Comparison of ENCODE assay signal across 23 cellular contexts in the genomic region with DNA sequence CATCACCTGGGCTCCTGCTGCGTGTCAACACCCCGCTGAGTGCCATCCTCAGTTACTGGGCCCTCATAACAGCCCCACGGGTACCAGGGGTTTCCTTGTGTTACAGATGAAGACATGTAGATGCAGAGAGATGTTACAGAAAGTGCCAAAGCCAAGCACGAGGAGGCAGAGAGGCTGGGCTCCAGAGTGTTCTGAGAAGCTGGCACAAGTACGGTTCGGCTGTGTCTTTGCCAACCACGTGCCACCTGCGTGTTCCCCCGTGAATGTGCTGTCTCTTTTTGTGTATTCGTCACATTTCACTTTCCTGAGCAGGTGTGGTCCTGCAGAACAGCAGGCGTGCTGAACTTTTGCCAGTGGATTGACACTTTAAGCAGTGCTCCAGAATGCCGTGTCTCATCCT.
A peak's percentile ranks its signal among the peaks of the same experiment; 100 is the strongest.
DNase-seq lines count a peak whose midpoint lies in the region; ATAC-seq and TF ChIP-seq lines count a peak whose summit lies in the region.
"Had no signal": no experiment of that assay in that cellular context is flagged by ENCODE, and none has a peak within 500 bp of the region (broad histone marks: within the 10 kb centered on the region; RNA-seq: fewer than 3 reads in every experiment).

No MANE protein-coding gene starts in this region.

- ATAC-seq in CD4-positive, CD25-positive, alpha-beta regulatory T cell (ENCODE audit: low read depth in 2 of 2), result no peak

- H2BK15ac ChIP-seq in neuronal stem cell (ENCODE audit: low read length), result no peak overlapping the region

- peak overlapping the region; percentile 60 for H3K27ac ChIP-seq in CD4-positive, CD25-positive, alpha-beta regulatory T cell (ENCODE audit: insufficient read depth, low read length, poor library complexity, severe bottlenecking)
- no peak overlapping the region for H3K27ac ChIP-seq in CD8-positive, alpha-beta memory T cell (ENCODE audit: low read depth, low read length)
- no peak overlapping the region for H3K27ac ChIP-seq in neuronal stem cell (replicated peaks; ENCODE audit: low read length)
- H3K27ac ChIP-seq: brain microvascular endothelial cell, C4-2B, epithelial cell of prostate, ovary, right atrium auricular region had no signal

- no peaks in the 10 kb centered on the region for H3K9me3 ChIP-seq in CD4-positive, CD25-positive, alpha-beta regulatory T cell (ENCODE audit: control insufficient read depth in 2 of 2, low read length in 2 of 2)
- no peaks in the 10 kb centered on the region for H3K9me3 ChIP-seq in CD8-positive, alpha-beta memory T cell (ENCODE audit: low read length)
- H3K9me3 ChIP-seq in neuronal stem cell (replicated peaks in 1 of 2; ENCODE audit: control insufficient read depth in 2 of 2, insufficient read depth in 1 of 2, low read depth in 1 of 2, low read length in 2 of 2), result peaks cover 2% of the 10 kb centered on the region in 2 donors
- H3K9me3 ChIP-seq: ovary, right atrium auricular region, spleen had no signal

- H3K9me3 Mint-ChIP-seq in CD4-positive, CD25-positive, alpha-beta regulatory T cell, result peaks cover 0 to 1% (median 0%) of the 10 kb centered on the region in 7 donors
- H3K9me3 Mint-ChIP-seq in CD8-positive, alpha-beta memory T cell, result no peaks in the 10 kb centered on the region
- no peaks in the 10 kb centered on the region for H3K9me3 Mint-ChIP-seq in brain
- H3K9me3 Mint-ChIP-seq: H9, nephron progenitor cell had no signal

- in situ Hi-C loops in GM13976 (cut with MboI; ENCODE audit: low sequenced_read_pairs, unreplicated experiment), result no loop called here

- no peak overlapping the region for H2BK12ac ChIP-seq in neuronal stem cell (ENCODE audit: low read length)

- no peak overlapping the region for H4K91ac ChIP-seq in neuronal stem cell (ENCODE audit: low read depth, low read length, poor library complexity)

- H3K36me3 ChIP-seq in CD4-positive, CD25-positive, alpha-beta regulatory T cell (ENCODE audit: control insufficient read depth, insufficient read depth, low read length), result peaks cover 37% of the 10 kb centered on the region
- H3K36me3 ChIP-seq in CD8-positive, alpha-beta memory T cell (ENCODE audit: insufficient read depth, low read length), result no peaks in the 10 kb centered on the region
- peaks cover 2 to 41% of the 10 kb centered on the region in 2 donors for H3K36me3 ChIP-seq in neuronal stem cell (replicated peaks in 1 of 2; ENCODE audit: control insufficient read depth in 2 of 2, insufficient read depth in 2 of 2, low read length in 2 of 2)
- H3K36me3 ChIP-seq: brain microvascular endothelial cell, ovary, right atrium auricular region had no signal

- POLR2A ChIA-PET in CD8-positive, alpha-beta memory T cell (lab: Charles Lee), result interaction anchor here (1.2 kb wide), 1 partner anchor 71 kb away, joined by 3 read pairs; no protein-coding TSS in a partner anchor

- peak overlapping the region; percentile 74 to 83 (median 76) for H3K27ac Mint-ChIP-seq in CD4-positive, CD25-positive, alpha-beta regulatory T cell
- H3K27ac Mint-ChIP-seq in CD8-positive, alpha-beta memory T cell, result peak overlapping the region in 7 of 8 donors; percentile 5 to 94 (median 70)
- H3K27ac Mint-ChIP-seq in brain, result peak overlapping the region in 3 of 5 experiments; percentile 53 to 87 (median 56)
- H3K27ac Mint-ChIP-seq: nephron progenitor cell had no signal

- DNase-seq in CD4-positive, CD25-positive, alpha-beta regulatory T cell, result no peak
- no peak for DNase-seq in CD8-positive, alpha-beta memory T cell
- DNase-seq in neuronal stem cell (ENCODE audit: low spot score), result no peak
- DNase-seq in GM13976 (ENCODE audit: low spot score), result no peak
- DNase-seq in kidney tubule cell (ENCODE audit: low spot score), result no peak
- DNase-seq in NCI-H146 treated with DMSO at 0.1 percent for 48 hours (lab: John Stamatoyannopoulos, UW; ENCODE audit: unreplicated experiment), result no peak
- DNase-seq: activated CD4-positive, alpha-beta T cell treated with anti-CD3 and anti-CD28 coated beads, Interleukin-2, amount 50 U/mL, for 4 hours; activated gamma-delta T cell; brain microvascular endothelial cell; EL; H9; islet precursor cell; NCI-H1694; NCI-H524 treated with DMSO at 0.1 percent for 48 hours; nephron progenitor cell; ovary; SHP77; spleen; T1000 had no signal

- peak overlapping the region in 2 of 4 donors; percentile 23 to 56 for H3K4me3 Mint-ChIP-seq in CD4-positive, CD25-positive, alpha-beta regulatory T cell
- H3K4me3 Mint-ChIP-seq in CD8-positive, alpha-beta memory T cell, result peak overlapping the region in 2 of 7 donors; percentile 2 to 54
- peak overlapping the region in 1 of 5 experiments; percentile 30 for H3K4me3 Mint-ChIP-seq in brain
- H3K4me3 Mint-ChIP-seq: H9, nephron progenitor cell had no signal

- peak overlapping the region; percentile 45 for H3K18ac ChIP-seq in neuronal stem cell (ENCODE audit: low read length)

- H3K4ac ChIP-seq in neuronal stem cell (ENCODE audit: low read length), result no peak overlapping the region

- H3K27me3 Mint-ChIP-seq in CD4-positive, CD25-positive, alpha-beta regulatory T cell, result no peaks in the 10 kb centered on the region
- H3K27me3 Mint-ChIP-seq in CD8-positive, alpha-beta memory T cell, result peaks cover 0 to 1% of the 10 kb centered on the region in 2 donors
- no peaks in the 10 kb centered on the region for H3K27me3 Mint-ChIP-seq in brain

- H3K14ac ChIP-seq in neuronal stem cell (ENCODE audit: low read length), result no peak overlapping the region

- peaks cover 22% of the 10 kb centered on the region for H3K36me3 Mint-ChIP-seq in CD4-positive, CD25-positive, alpha-beta regulatory T cell
- peaks cover 0 to 39% (median 13%) of the 10 kb centered on the region in 3 donors for H3K36me3 Mint-ChIP-seq in CD8-positive, alpha-beta memory T cell
- H3K36me3 Mint-ChIP-seq in brain, result peaks cover 22% of the 10 kb centered on the region

- H2AFZ ChIP-seq in neuronal stem cell (ENCODE audit: low read length), result no peak overlapping the region

- H3K4me1 Mint-ChIP-seq in CD4-positive, CD25-positive, alpha-beta regulatory T cell, result peaks cover 37 to 98% (median 68%) of the 10 kb centered on the region in 4 donors
- peaks cover 85 to 100% (median 95%) of the 10 kb centered on the region in 3 donors for H3K4me1 Mint-ChIP-seq in CD8-positive, alpha-beta memory T cell
- peaks cover 63% of the 10 kb centered on the region for H3K4me1 Mint-ChIP-seq in brain

- peaks cover 13% of the 10 kb centered on the region for H3K79me1 ChIP-seq in neuronal stem cell (ENCODE audit: low read depth, low read length)

- peaks cover 87% of the 10 kb centered on the region for H3K4me1 ChIP-seq in CD4-positive, CD25-positive, alpha-beta regulatory T cell (ENCODE audit: control insufficient read depth, insufficient read depth, low read length, poor library complexity, severe bottlenecking)
- H3K4me1 ChIP-seq in CD8-positive, alpha-beta memory T cell (ENCODE audit: insufficient read depth, low read length), result peaks cover 88% of the 10 kb centered on the region
- H3K4me1 ChIP-seq in neuronal stem cell (ENCODE audit: control insufficient read depth in 2 of 2, insufficient read depth in 1 of 2, low read depth in 1 of 2, low read length in 2 of 2), result peaks cover 4 to 16% of the 10 kb centered on the region in 2 donors

- no CpG with 5 or more reads among the region's 12 CpGs for WGBS in neuronal stem cell (ENCODE audit: extremely low coverage in 2 of 2, insufficient read length in 2 of 2, insufficient replicate concordance in 1 of 2), 2 donors

- H2AK5ac ChIP-seq in neuronal stem cell (ENCODE audit: low read depth, low read length), result no peak overlapping the region

- H3K4me2 ChIP-seq in neuronal stem cell (ENCODE audit: insufficient read depth, low read length, poor library complexity, severe bottlenecking), result no peak overlapping the region

- H4K8ac ChIP-seq in neuronal stem cell (ENCODE audit: low read depth, low read length), result no peak overlapping the region

- peak overlapping the region; percentile 30 for H2BK5ac ChIP-seq in neuronal stem cell (ENCODE audit: low read length)

- no peak for TF ChIP-seq CTCF in brain (conservative IDR thresholded peaks at IDR 0.05)
- no peak for TF ChIP-seq CTCF in GM13976 (IDR thresholded peaks at IDR 0.05; ENCODE audit: borderline replicate concordance, control extremely low read depth, extremely low read depth, insufficient read depth, missing control alignments)

- H3K27me3 ChIP-seq in CD4-positive, CD25-positive, alpha-beta regulatory T cell (ENCODE audit: control insufficient read depth, insufficient read depth, low read length), result no peaks in the 10 kb centered on the region
- no peaks in the 10 kb centered on the region for H3K27me3 ChIP-seq in CD8-positive, alpha-beta memory T cell (ENCODE audit: insufficient read depth, low read length, poor library complexity, severe bottlenecking)
- no peaks in the 10 kb centered on the region for H3K27me3 ChIP-seq in neuronal stem cell (ENCODE audit: control insufficient read depth in 3 of 3, insufficient read depth in 3 of 3, low read depth in 1 of 3, low read length in 3 of 3)
- H3K27me3 ChIP-seq: brain microvascular endothelial cell, ovary, right atrium auricular region, spleen had no signal

- H2BK120ac ChIP-seq in neuronal stem cell (ENCODE audit: low read depth, low read length), result no peak overlapping the region

- CTCF ChIA-PET in CD8-positive, alpha-beta memory T cell (lab: Charles Lee), result interaction anchor here (1.8 kb wide), 1 partner anchor 10 kb away, joined by 4 read pairs; no protein-coding TSS in a partner anchor

- no peak overlapping the region for H3K4me3 ChIP-seq in CD4-positive, CD25-positive, alpha-beta regulatory T cell (ENCODE audit: low read depth, low read length)
- H3K4me3 ChIP-seq in CD8-positive, alpha-beta memory T cell (ENCODE audit: low read length), result no peak overlapping the region
- no peak overlapping the region for H3K4me3 ChIP-seq in neuronal stem cell (ENCODE audit: low read length in 2 of 2)
- H3K4me3 ChIP-seq: ovary, right atrium auricular region, spleen had no signal

- H3K23ac ChIP-seq in neuronal stem cell (ENCODE audit: low read depth, low read length, poor library complexity), result no peak overlapping the region

- peak overlapping the region; percentile 24 for H3K9ac ChIP-seq in neuronal stem cell (ENCODE audit: low read depth, low read length, poor library complexity)
